In genomic region chrX:49199906-49200771, GRCh38 we compare ENCODE assay signal across 1 cellular context.
TF ChIP-seq lines count a peak whose summit lies in the region.

Gene SYP, minus strand, starts transcription at chrX:49200193. Its CDS starts 7 bp downstream, at chrX:49200186.

TF ChIP-seq in HepG2, 621 proteins besides CTCF, POLR2A, EP300 and RAD21 (continued from another document and continues in another):
- peak; percentile 78 for TF ChIP-seq ZBTB43 (CRISPR knock-in tag; conservative IDR thresholded peaks at IDR 0.05)
- peak; percentile 71; the same call in 1 of the 2 replicates for TF ChIP-seq ZNF235 (CRISPR knock-in tag; IDR thresholded peaks at IDR 0.05; ENCODE audit: borderline replicate concordance)
- peak; percentile 79; the same call in 1 of the 2 replicates for TF ChIP-seq NR0B2 (CRISPR knock-in tag; IDR thresholded peaks at IDR 0.05)
- TF ChIP-seq ZNF790 (CRISPR knock-in tag; IDR thresholded peaks at IDR 0.05; ENCODE audit: borderline replicate concordance) = peak; percentile 84; the same call in 1 of the 2 replicates
- TF ChIP-seq ZNF556 (CRISPR knock-in tag; IDR thresholded peaks at IDR 0.05; ENCODE audit: borderline replicate concordance) = peak; percentile 78; the same call in 1 of the 2 replicates
- no peak; the same call in 1 of the 2 replicates for TF ChIP-seq ZNF816 (CRISPR knock-in tag; IDR thresholded peaks at IDR 0.05; ENCODE audit: borderline replicate concordance)
- no peak for TF ChIP-seq RERE (CRISPR knock-in tag; IDR thresholded peaks at IDR 0.05; ENCODE audit: low read depth)
- no peak for TF ChIP-seq SIX4 (CRISPR knock-in tag; IDR thresholded peaks at IDR 0.05)
- peak; percentile 93 for TF ChIP-seq TMF1 (CRISPR knock-in tag; IDR thresholded peaks at IDR 0.05; ENCODE audit: low read depth)
- TF ChIP-seq ZIK1 (CRISPR knock-in tag; IDR thresholded peaks at IDR 0.05; ENCODE audit: borderline replicate concordance, low read depth) = peak; percentile 54; the same call in 1 of the 2 replicates
- TF ChIP-seq ZNF33A (CRISPR knock-in tag; IDR thresholded peaks at IDR 0.05; ENCODE audit: borderline replicate concordance) = no peak
- peak; percentile 82; the same call in 1 of the 2 replicates for TF ChIP-seq ZNF580 (CRISPR knock-in tag; IDR thresholded peaks at IDR 0.05; ENCODE audit: borderline replicate concordance, low read depth)
- no peak for TF ChIP-seq ZNF562 (CRISPR knock-in tag; IDR thresholded peaks at IDR 0.05; ENCODE audit: borderline replicate concordance)
- no peak for TF ChIP-seq CREB3 (CRISPR knock-in tag; IDR thresholded peaks at IDR 0.05)
- TF ChIP-seq GFI1 (CRISPR knock-in tag; IDR thresholded peaks at IDR 0.05; ENCODE audit: borderline replicate concordance) = peak; percentile 53; the same call in 1 of the 2 replicates
- TF ChIP-seq ZNF574 (CRISPR knock-in tag; IDR thresholded peaks at IDR 0.05) = peak; percentile 82
- TF ChIP-seq RORA (CRISPR knock-in tag; IDR thresholded peaks at IDR 0.05) = no peak
- TF ChIP-seq AGO1 (IDR thresholded peaks at IDR 0.05; ENCODE audit: low read depth, low read length, poor library complexity, severe bottlenecking) = peak; percentile 42
- TF ChIP-seq SOX13 (IDR thresholded peaks at IDR 0.05) = no peak
- 0 out of 4 replicates have a peak, but pooled peaks of 1 of the 2 experiments have one; percentile 28 for TF ChIP-seq SOX13 (CRISPR knock-in tag; conservative IDR thresholded peaks at IDR 0.05 in 1 of 2, IDR thresholded peaks at IDR 0.05 in 1 of 2)
- peak; percentile 91; the same call in 1 of the 2 replicates for TF ChIP-seq KLF6 (CRISPR knock-in tag; IDR thresholded peaks at IDR 0.05)
- no peak for TF ChIP-seq ZNF256 (CRISPR knock-in tag; conservative IDR thresholded peaks at IDR 0.05)
- TF ChIP-seq CERS6 (CRISPR knock-in tag; IDR thresholded peaks at IDR 0.05) = no peak
- no peak for TF ChIP-seq ZNF138 (CRISPR knock-in tag; IDR thresholded peaks at IDR 0.05; ENCODE audit: low read depth)
- peak; percentile 88 for TF ChIP-seq ZNF687 (CRISPR knock-in tag; IDR thresholded peaks at IDR 0.05)
- no peak for TF ChIP-seq ZNF737 (CRISPR knock-in tag; IDR thresholded peaks at IDR 0.05; ENCODE audit: borderline replicate concordance)
- peak; percentile 79; the same call in 1 of the 2 replicates for TF ChIP-seq RFXAP (CRISPR knock-in tag; IDR thresholded peaks at IDR 0.05; ENCODE audit: borderline replicate concordance)
- TF ChIP-seq PHB2 (IDR thresholded peaks at IDR 0.05; ENCODE audit: partially characterized antibody) = no peak
- TF ChIP-seq MXD1 (CRISPR knock-in tag; IDR thresholded peaks at IDR 0.05) = peak; percentile 89; the same call in 1 of the 2 replicates
- no peak for TF ChIP-seq ZKSCAN5 (CRISPR knock-in tag; IDR thresholded peaks at IDR 0.05)
- no peak for TF ChIP-seq FOXP1 (IDR thresholded peaks at IDR 0.05)
- no peak for TF ChIP-seq FOXP1 (CRISPR knock-in tag; IDR thresholded peaks at IDR 0.05)
- TF ChIP-seq ESRRA (CRISPR knock-in tag; IDR thresholded peaks at IDR 0.05; ENCODE audit: low read depth) = peak; percentile 58; the same call in 1 of the 2 replicates
- TF ChIP-seq GTF3A (CRISPR knock-in tag; conservative IDR thresholded peaks at IDR 0.05) = no peak
- TF ChIP-seq NR2F2 (IDR thresholded peaks at IDR 0.05; ENCODE audit: borderline replicate concordance, low read depth) = no peak
- TF ChIP-seq MBD4 (IDR thresholded peaks at IDR 0.05; ENCODE audit: borderline replicate concordance, low read length) = no peak
- TF ChIP-seq ZBTB3 (CRISPR knock-in tag; IDR thresholded peaks at IDR 0.05; ENCODE audit: borderline replicate concordance, low read depth) = no peak
- peak; percentile 82; the same call in 1 of the 2 replicates for TF ChIP-seq REPIN1 (CRISPR knock-in tag; IDR thresholded peaks at IDR 0.05; ENCODE audit: borderline replicate concordance, low read depth)
- no peak for TF ChIP-seq SSRP1 (CRISPR knock-in tag; IDR thresholded peaks at IDR 0.05)
- no peak for TF ChIP-seq ZNF468 (CRISPR knock-in tag; IDR thresholded peaks at IDR 0.05)
- TF ChIP-seq U2AF2 (IDR thresholded peaks at IDR 0.05; ENCODE audit: low read depth, low read length) = no peak
- peak; percentile 96 for TF ChIP-seq HES4 (CRISPR knock-in tag; IDR thresholded peaks at IDR 0.05; ENCODE audit: borderline replicate concordance)
- TF ChIP-seq ATM (IDR thresholded peaks at IDR 0.05; ENCODE audit: borderline replicate concordance) = no peak
- no peak for TF ChIP-seq ZNF124 (CRISPR knock-in tag; IDR thresholded peaks at IDR 0.05)
- no peak for TF ChIP-seq ZUFSP (CRISPR knock-in tag; IDR thresholded peaks at IDR 0.05; ENCODE audit: borderline replicate concordance)
- no peak for TF ChIP-seq ZNF570 (CRISPR knock-in tag; IDR thresholded peaks at IDR 0.05; ENCODE audit: borderline replicate concordance)
